1 cellular context compared by ENCODE assay signal in genomic region chr1:32622806-32623694, GRCh38.
TF ChIP-seq lines count a peak whose summit lies in the region.

No MANE protein-coding gene starts in this region.

TF ChIP-seq in WTC11, 78 proteins besides CTCF, POLR2A, EP300 and RAD21 (continued from another document):
- TF ChIP-seq ATF6 (CRISPR knock-in tag; IDR thresholded peaks at IDR 0.05) (no peak), ZNF121 (CRISPR knock-in tag; IDR thresholded peaks at IDR 0.05) (no peak), CDX4 (CRISPR knock-in tag; IDR thresholded peaks at IDR 0.05; ENCODE audit: borderline replicate concordance) (no peak), ZNF281 (CRISPR knock-in tag; IDR thresholded peaks at IDR 0.05) (no peak), MYBL2 (CRISPR knock-in tag; IDR thresholded peaks at IDR 0.05) (no peak), ESRRA (CRISPR knock-in tag; IDR thresholded peaks at IDR 0.05; ENCODE audit: borderline replicate concordance) (no peak), ZSCAN18 (CRISPR knock-in tag; IDR thresholded peaks at IDR 0.05) (no peak)
